ENCODE assay signal across 11 cellular contexts in the genomic region with DNA sequence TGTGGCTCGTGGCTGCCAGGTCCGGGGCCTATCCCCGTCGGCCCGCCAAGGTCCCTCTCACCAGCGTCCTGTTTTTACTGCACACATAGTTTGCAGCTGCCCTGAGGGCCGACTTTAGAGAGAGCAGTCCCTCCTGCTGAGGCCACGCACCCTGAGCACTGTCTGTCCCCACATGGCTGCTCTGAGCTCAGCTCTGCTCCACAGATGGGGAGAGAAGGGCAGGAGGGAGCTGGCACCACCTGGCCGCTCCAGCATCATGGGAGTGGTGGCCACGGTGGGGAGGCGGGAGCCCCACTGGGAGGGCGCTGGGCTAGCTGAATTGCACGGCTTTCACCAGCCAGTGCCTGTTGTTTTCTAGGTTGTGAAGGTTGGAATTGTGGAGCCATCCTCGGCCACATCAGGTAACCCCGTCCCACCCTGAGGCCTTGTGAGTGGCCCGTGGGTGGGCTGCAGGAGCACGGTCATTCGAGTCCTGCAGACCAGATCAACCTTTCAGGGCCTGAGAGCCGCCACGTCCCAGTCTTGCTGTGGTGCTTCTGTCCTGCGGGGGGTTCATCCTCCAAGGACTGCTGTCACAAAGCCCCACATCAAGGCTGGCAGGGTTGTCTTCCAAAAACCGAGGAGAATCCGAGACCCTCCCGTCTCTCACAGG.
"Had no signal": no experiment of that assay in that cellular context is flagged by ENCODE, and none has a peak within 500 bp of the region (broad histone marks: within the 10 kb centered on the region; RNA-seq: fewer than 3 reads in every experiment).

No MANE protein-coding gene starts in this region.

- H3K36me3 ChIP-seq: breast epithelium, thyroid gland, uterus had no signal

- H3K4me3 ChIP-seq: breast epithelium, heart left ventricle, left lung, thyroid gland, uterus had no signal

- H3K27me3 ChIP-seq: breast epithelium, heart left ventricle, left lung, thyroid gland, uterus had no signal

- DNase-seq: activated CD4-positive, alpha-beta T cell treated with anti-CD3 and anti-CD28 coated beads, Interleukin-2, amount 50 U/mL, for 4 hours; activated effector memory CD4-positive, alpha-beta T cell treated with Interleukin-2 at 50 U/mL for 16 hours; activated naive CD8-positive, alpha-beta T cell treated with anti-CD3 and anti-CD28 coated beads, Interleukin-2, amount 10 ng/mL, durations not matched to agents 7 days and 5 days; activated T-cell treated with anti-CD3 and anti-CD28 coated beads, Interleukin-2, amount 50 U/mL, for 1 hour; foreskin melanocyte; mesenchymal stem cell; thyroid gland; uterus had no signal

- H3K27ac ChIP-seq: thyroid gland, uterus had no signal

- H3K9me3 ChIP-seq: breast epithelium, heart left ventricle, left lung, thyroid gland, uterus had no signal

- H3K4me1 ChIP-seq: breast epithelium, thyroid gland, uterus had no signal
